In the genomic region with DNA sequence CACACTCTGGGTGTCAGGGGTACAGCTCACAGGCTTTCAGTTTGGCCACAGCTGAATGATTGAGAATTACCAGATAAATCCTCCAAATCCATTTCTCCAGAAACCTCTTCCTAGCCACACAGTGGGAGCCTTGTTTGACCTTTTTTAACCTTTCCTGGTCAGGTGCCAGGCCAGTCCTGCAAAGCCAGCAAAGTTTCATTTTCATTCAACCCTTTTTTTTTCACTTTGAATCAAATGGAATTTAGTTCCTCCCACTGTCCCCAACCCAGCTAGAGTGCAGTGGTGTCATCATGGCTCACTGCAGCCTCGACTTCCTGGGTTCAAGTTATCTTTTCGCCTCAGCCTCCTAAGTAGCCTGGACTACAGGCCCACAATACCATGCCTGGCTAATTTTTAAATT, we compare ENCODE assay signal across 20 cellular contexts.
DNase-seq lines count a peak whose midpoint lies in the region; ATAC-seq and TF ChIP-seq lines count a peak whose summit lies in the region.
"Had no signal": no experiment of that assay in that cellular context is flagged by ENCODE, and none has a peak within 500 bp of the region (broad histone marks: within the 10 kb centered on the region; RNA-seq: fewer than 3 reads in every experiment).

No MANE protein-coding gene starts in this region.

- POLR2A ChIA-PET in activated CD4-positive, alpha-beta memory T cell treated with anti-CD3 and anti-CD28 coated beads for 36 hours (lab: Charles Lee) = no interaction called here
- POLR2A ChIA-PET in activated CD4-positive, alpha-beta memory T cell treated with anti-CD3 and anti-CD28 coated beads, Interleukin-2, amount 10 ng/mL, durations not matched to agents 7 days and 5 days (lab: Charles Lee) = no interaction called here

- H3K9ac ChIP-seq in neural progenitor cell = no peak overlapping the region
- H3K9ac ChIP-seq: BLaER1 treated with 17β-estradiol and CSF1 and Interleukin-3, amounts not matched to agents 10 nM and 100 nM had no signal

- intact Hi-C loops in activated CD4-positive, alpha-beta memory T cell treated with anti-CD3 and anti-CD28 coated beads for 36 hours (cut with micrococcal nuclease) = no loop called here

- no peaks in the 10 kb centered on the region for H3K36me3 ChIP-seq in neural progenitor cell

- H3K79me2 ChIP-seq in neural progenitor cell (ENCODE audit: low read depth) = no peaks in the 10 kb centered on the region

- no peak overlapping the region for H3K4me3 Mint-ChIP-seq in activated CD4-positive, alpha-beta memory T cell treated with anti-CD3 and anti-CD28 coated beads for 36 hours
- no peak overlapping the region for H3K4me3 Mint-ChIP-seq in activated CD4-positive, alpha-beta memory T cell treated with anti-CD3 and anti-CD28 coated beads, Interleukin-2, amount 10 ng/mL, durations not matched to agents 7 days and 5 days
- no peak overlapping the region for H3K4me3 Mint-ChIP-seq in neural progenitor cell
- H3K4me3 Mint-ChIP-seq: HFFc6 had no signal

- peak overlapping the region; percentile 53 for H3K27ac ChIP-seq in neural progenitor cell
- H3K27ac ChIP-seq: BLaER1 treated with 17β-estradiol and CSF1 and Interleukin-3, amounts not matched to agents 10 nM and 100 nM; HL-60 had no signal

- H3K4me2 ChIP-seq in neural progenitor cell = no peak overlapping the region

- H3K36me3 Mint-ChIP-seq in activated CD4-positive, alpha-beta memory T cell treated with anti-CD3 and anti-CD28 coated beads for 36 hours = peaks cover 16% of the 10 kb centered on the region
- peaks cover 23% of the 10 kb centered on the region for H3K36me3 Mint-ChIP-seq in activated CD4-positive, alpha-beta memory T cell treated with anti-CD3 and anti-CD28 coated beads, Interleukin-2, amount 10 ng/mL, durations not matched to agents 7 days and 5 days (ENCODE audit: low read depth)
- H3K36me3 Mint-ChIP-seq in neural progenitor cell = peaks cover 6% of the 10 kb centered on the region

- H2AFZ ChIP-seq in neural progenitor cell (replicated peaks) = no peak overlapping the region

- CTCF ChIA-PET in activated CD4-positive, alpha-beta memory T cell treated with anti-CD3 and anti-CD28 coated beads for 36 hours (lab: Charles Lee) = no interaction called here
- CTCF ChIA-PET in activated CD4-positive, alpha-beta memory T cell treated with anti-CD3 and anti-CD28 coated beads, Interleukin-2, amount 10 ng/mL, durations not matched to agents 7 days and 5 days (lab: Charles Lee) = no interaction called here

- no peak overlapping the region for H3K27ac Mint-ChIP-seq in activated CD4-positive, alpha-beta memory T cell treated with anti-CD3 and anti-CD28 coated beads for 36 hours
- no peak overlapping the region for H3K27ac Mint-ChIP-seq in activated CD4-positive, alpha-beta memory T cell treated with anti-CD3 and anti-CD28 coated beads, Interleukin-2, amount 10 ng/mL, durations not matched to agents 7 days and 5 days
- no peak overlapping the region for H3K27ac Mint-ChIP-seq in neural progenitor cell
- H3K27ac Mint-ChIP-seq: HFFc6 had no signal

- H3K27me3 Mint-ChIP-seq in activated CD4-positive, alpha-beta memory T cell treated with anti-CD3 and anti-CD28 coated beads for 36 hours = no peaks in the 10 kb centered on the region
- no peaks in the 10 kb centered on the region for H3K27me3 Mint-ChIP-seq in activated CD4-positive, alpha-beta memory T cell treated with anti-CD3 and anti-CD28 coated beads, Interleukin-2, amount 10 ng/mL, durations not matched to agents 7 days and 5 days
- peaks cover 2% of the 10 kb centered on the region for H3K27me3 Mint-ChIP-seq in neural progenitor cell (ENCODE audit: insufficient read depth, low read depth)

- no peaks in the 10 kb centered on the region for H3K9me3 Mint-ChIP-seq in activated CD4-positive, alpha-beta memory T cell treated with anti-CD3 and anti-CD28 coated beads for 36 hours
- no peaks in the 10 kb centered on the region for H3K9me3 Mint-ChIP-seq in activated CD4-positive, alpha-beta memory T cell treated with anti-CD3 and anti-CD28 coated beads, Interleukin-2, amount 10 ng/mL, durations not matched to agents 7 days and 5 days
- H3K9me3 Mint-ChIP-seq in neural progenitor cell = no peaks in the 10 kb centered on the region
- H3K9me3 Mint-ChIP-seq: HFFc6 had no signal

- TF ChIP-seq CTCF in neural progenitor cell (IDR thresholded peaks at IDR 0.05) = no peak

- H3K4me1 ChIP-seq in neural progenitor cell = peaks cover 13% of the 10 kb centered on the region

- peak; percentile 12 for DNase-seq in activated CD4-positive, alpha-beta memory T cell treated with anti-CD3 and anti-CD28 coated beads for 36 hours
- DNase-seq in activated CD4-positive, alpha-beta memory T cell treated with anti-CD3 and anti-CD28 coated beads, Interleukin-2, amount 10 ng/mL, durations not matched to agents 7 days and 5 days = no peak
- DNase-seq in OCI-M1 (lab: John Stamatoyannopoulos, UW) (peak; percentile 17), neural progenitor cell (ENCODE audit: low spot score) (no peak), NOMO-1 treated with DMSO at 0.1 percent for 48 hours (lab: John Stamatoyannopoulos, UW; ENCODE audit: unreplicated experiment) (no peak)
- DNase-seq: 8988T, DMS 273 treated with DMSO at 0.1 percent for 48 hours, HFFc6, NCI-H1092, NCI-H2107, NCI-H226, NCI-H526, SHP77 had no signal

- no peaks in the 10 kb centered on the region for H3K9me3 ChIP-seq in neural progenitor cell (ENCODE audit: low read depth)
- H3K9me3 ChIP-seq: BLaER1 treated with 17β-estradiol and CSF1 and Interleukin-3, amounts not matched to agents 10 nM and 100 nM had no signal

- no peaks in the 10 kb centered on the region for H3K27me3 ChIP-seq in neural progenitor cell
- H3K27me3 ChIP-seq: BLaER1 treated with 17β-estradiol and CSF1 and Interleukin-3, amounts not matched to agents 10 nM and 100 nM had no signal

- H4K20me1 ChIP-seq in neural progenitor cell (ENCODE audit: low read depth) = no peaks in the 10 kb centered on the region
- H4K20me1 ChIP-seq: BLaER1 treated with 17β-estradiol and CSF1 and Interleukin-3, amounts not matched to agents 10 nM and 100 nM had no signal

- ATAC-seq in HG02642 (IDR thresholded peaks at IDR 0.05; ENCODE audit: poor library complexity, unreplicated experiment) (peak; percentile 39), GM21737 (IDR thresholded peaks at IDR 0.05; ENCODE audit: unreplicated experiment) (no peak), GM18498 (IDR thresholded peaks at IDR 0.05; ENCODE audit: unreplicated experiment) (no peak)
- ATAC-seq: K562, SK-N-SH treated with all-trans-retinoic acid at 6 μM for 48 hours had no signal

- peaks cover 3% of the 10 kb centered on the region for H3K4me1 Mint-ChIP-seq in activated CD4-positive, alpha-beta memory T cell treated with anti-CD3 and anti-CD28 coated beads for 36 hours (ENCODE audit: low read depth)
- H3K4me1 Mint-ChIP-seq in activated CD4-positive, alpha-beta memory T cell treated with anti-CD3 and anti-CD28 coated beads, Interleukin-2, amount 10 ng/mL, durations not matched to agents 7 days and 5 days = no peaks in the 10 kb centered on the region
- peaks cover 7% of the 10 kb centered on the region for H3K4me1 Mint-ChIP-seq in neural progenitor cell

- H3K4me3 ChIP-seq in neural progenitor cell = no peak overlapping the region
- H3K4me3 ChIP-seq: BLaER1 treated with 17β-estradiol and CSF1 and Interleukin-3, amounts not matched to agents 10 nM and 100 nM; K562 had no signal

- peaks cover 4% of the 10 kb centered on the region for H3F3A ChIP-seq in neural progenitor cell (ENCODE audit: low read depth)

Comparison
In these comparisons a context has a peak if more than half of its experiments do, and no peak if none do; other contexts are left out.
1. DNase-seq: peak in activated CD4-positive, alpha-beta memory T cell treated with anti-CD3 and anti-CD28 coated beads for 36 hours (single experiment) and OCI-M1 (single experiment); none in activated CD4-positive, alpha-beta memory T cell treated with anti-CD3 and anti-CD28 coated beads, Interleukin-2, amount 10 ng/mL, durations not matched to agents 7 days and 5 days (single experiment), neural progenitor cell (single experiment) and NOMO-1 treated with DMSO at 0.1 percent for 48 hours (single experiment).